ENCODE assay signal across 19 cellular contexts in genomic region chr20:39190666-39191570, GRCh38.
DNase-seq lines count a peak whose midpoint lies in the region; ATAC-seq, FAIRE-seq and TF ChIP-seq lines count a peak whose summit lies in the region.
"Had no signal": no experiment of that assay in that cellular context is flagged by ENCODE, and none has a peak within 500 bp of the region (broad histone marks: within the 10 kb centered on the region; RNA-seq: fewer than 3 reads in every experiment).

No MANE protein-coding gene starts in this region.

- no peaks in the 10 kb centered on the region for H3K79me2 ChIP-seq in keratinocyte (ENCODE audit: control insufficient read depth, insufficient read depth, low read length)

- peaks cover 4% of the 10 kb centered on the region for H3K36me3 Mint-ChIP-seq in Calu3 (ENCODE audit: insufficient read depth, unreplicated experiment)
- H3K36me3 Mint-ChIP-seq: activated CD8-positive, alpha-beta memory T cell treated with anti-CD3 and anti-CD28 coated beads, Interleukin-2, amount 10 ng/mL, durations not matched to agents 7 days and 5 days; natural killer cell had no signal

- no peak overlapping the region for H3K27ac Mint-ChIP-seq in Calu3 (ENCODE audit: unreplicated experiment)
- H3K27ac Mint-ChIP-seq: activated CD8-positive, alpha-beta memory T cell treated with anti-CD3 and anti-CD28 coated beads, Interleukin-2, amount 10 ng/mL, durations not matched to agents 7 days and 5 days; natural killer cell had no signal

- H3K9me3 ChIP-seq in body of pancreas (no peaks in the 10 kb centered on the region), keratinocyte (ENCODE audit: control insufficient read depth, low read depth, low read length) (no peaks in the 10 kb centered on the region)

- peak; percentile 38 for FAIRE-seq in HTR-8/SVneo (lab: Jason Lieb, UNC)
- FAIRE-seq in keratinocyte (lab: Jason Lieb, UNC): peak; percentile 83
- FAIRE-seq: frontal cortex had no signal

- H3K36me3 ChIP-seq in body of pancreas (replicated peaks in 1 of 2; ENCODE audit: insufficient read depth in 1 of 2, low read depth in 2 of 2): no peaks in the 10 kb centered on the region
- H3K36me3 ChIP-seq in keratinocyte (ENCODE audit: control insufficient read depth in 2 of 2, extremely low read depth in 1 of 2, insufficient read depth in 2 of 2, low read length in 2 of 2): no peaks in the 10 kb centered on the region
- H3K36me3 ChIP-seq: BLaER1 treated with 17β-estradiol and CSF1 and Interleukin-3, amounts not matched to agents 10 nM and 100 nM; stomach had no signal

- peak; percentile 15 for ATAC-seq in body of pancreas
- ATAC-seq in HG03460 (IDR thresholded peaks at IDR 0.05; ENCODE audit: unreplicated experiment): no peak
- ATAC-seq: activated CD8-positive, alpha-beta memory T cell treated with anti-CD3 and anti-CD28 coated beads, Interleukin-2, amount 10 ng/mL, durations not matched to agents 7 days and 5 days; left lobe of liver; natural killer cell; right cardiac atrium; Right ventricle myocardium inferior had no signal

- no peak overlapping the region for H2AFZ ChIP-seq in keratinocyte (ENCODE audit: control insufficient read depth, low read length)

- no peak for TF ChIP-seq POLR2A in body of pancreas (IDR thresholded peaks at IDR 0.05)

- no peak overlapping the region for H3K4me2 ChIP-seq in keratinocyte (ENCODE audit: control insufficient read depth, extremely low read depth, insufficient read depth, low read depth, low read length)
- H3K4me2 ChIP-seq: BLaER1 treated with 17β-estradiol and CSF1 and Interleukin-3, amounts not matched to agents 10 nM and 100 nM had no signal

- no peak overlapping the region for H3K4me3 ChIP-seq in body of pancreas
- no peak overlapping the region for H3K4me3 ChIP-seq in keratinocyte (ENCODE audit: control insufficient read depth in 2 of 3, extremely low read depth in 1 of 3, insufficient read depth in 2 of 3, low read depth in 1 of 3, low read length in 3 of 3)
- H3K4me3 ChIP-seq: BLaER1 treated with 17β-estradiol and CSF1 and Interleukin-3, amounts not matched to agents 10 nM and 100 nM; stomach had no signal

- H3K9me3 Mint-ChIP-seq in Calu3 (ENCODE audit: low read depth, unreplicated experiment): peaks cover 3% of the 10 kb centered on the region
- H3K9me3 Mint-ChIP-seq: natural killer cell had no signal

- BruUV-seq in Calu3 (replicated peaks; lab: Mats Ljungman, UMichigan): no TSS peak

- no peak overlapping the region for H3K9ac ChIP-seq in keratinocyte (ENCODE audit: control insufficient read depth, extremely low read depth, insufficient read depth, low read length)
- H3K9ac ChIP-seq: BLaER1 treated with 17β-estradiol and CSF1 and Interleukin-3, amounts not matched to agents 10 nM and 100 nM had no signal

- H3K27ac ChIP-seq in body of pancreas (no peak overlapping the region), keratinocyte (ENCODE audit: control insufficient read depth, insufficient read depth, low read length) (no peak overlapping the region)
- H3K27ac ChIP-seq: BLaER1 treated with 17β-estradiol and CSF1 and Interleukin-3, amounts not matched to agents 10 nM and 100 nM; stomach had no signal

- H3K9me1 ChIP-seq in keratinocyte (ENCODE audit: control insufficient read depth, extremely low read depth, insufficient read depth, low read length): no peaks in the 10 kb centered on the region

- H3K4me1 ChIP-seq in body of pancreas: no peaks in the 10 kb centered on the region
- peaks cover 6% of the 10 kb centered on the region for H3K4me1 ChIP-seq in keratinocyte (ENCODE audit: control insufficient read depth, extremely low read depth, insufficient read depth, low read length)
- H3K4me1 ChIP-seq: BLaER1 treated with 17β-estradiol and CSF1 and Interleukin-3, amounts not matched to agents 10 nM and 100 nM; stomach had no signal

- H3K27me3 Mint-ChIP-seq in Calu3 (ENCODE audit: unreplicated experiment): peaks cover 29% of the 10 kb centered on the region
- H3K27me3 Mint-ChIP-seq: activated CD8-positive, alpha-beta memory T cell treated with anti-CD3 and anti-CD28 coated beads, Interleukin-2, amount 10 ng/mL, durations not matched to agents 7 days and 5 days had no signal

- no peak overlapping the region for H3K4me3 Mint-ChIP-seq in Calu3 (ENCODE audit: low read depth, unreplicated experiment)
- H3K4me3 Mint-ChIP-seq: activated CD8-positive, alpha-beta memory T cell treated with anti-CD3 and anti-CD28 coated beads, Interleukin-2, amount 10 ng/mL, durations not matched to agents 7 days and 5 days; natural killer cell had no signal

- dilution Hi-C loops in keratinocyte (cut with MboI; ENCODE audit: extremely low pct_ligation_motif_present, low sequenced_read_pairs): no loop called here

- H3K27me3 ChIP-seq in body of pancreas: no peaks in the 10 kb centered on the region
- no peaks in the 10 kb centered on the region for H3K27me3 ChIP-seq in keratinocyte (ENCODE audit: control insufficient read depth, extremely low read depth, insufficient read depth, low read length)
- H3K27me3 ChIP-seq: BLaER1 treated with 17β-estradiol and CSF1 and Interleukin-3, amounts not matched to agents 10 nM and 100 nM had no signal

- WGBS in body of pancreas, 2 donors: 50 to 68% methylated on average over 3 to 12 of the region's 12 CpGs

- no peaks in the 10 kb centered on the region for H3K4me1 Mint-ChIP-seq in Calu3 (ENCODE audit: low read depth, unreplicated experiment)
- H3K4me1 Mint-ChIP-seq: activated CD8-positive, alpha-beta memory T cell treated with anti-CD3 and anti-CD28 coated beads, Interleukin-2, amount 10 ng/mL, durations not matched to agents 7 days and 5 days had no signal

- CTCF ChIA-PET in Calu3 (lab: Charles Lee): interaction anchor here (0.5 to 1.4 kb wide), 2 partner anchors 10 to 79 kb away, joined by 4 to 5 read pairs; no protein-coding TSS in a partner anchor

- intact Hi-C loops in Calu3 (cut with micrococcal nuclease; ENCODE audit: unreplicated experiment): no loop called here
- intact Hi-C loops in body of pancreas (cut with DNase I): no loop called here

- H4K20me1 ChIP-seq in keratinocyte (ENCODE audit: control insufficient read depth, extremely low read depth, insufficient read depth, low read length): no peaks in the 10 kb centered on the region
- H4K20me1 ChIP-seq: BLaER1 treated with 17β-estradiol and CSF1 and Interleukin-3, amounts not matched to agents 10 nM and 100 nM had no signal

- TF ChIP-seq CTCF in Calu3 (IDR thresholded peaks at IDR 0.05; ENCODE audit: unreplicated experiment): no peak
- TF ChIP-seq CTCF in body of pancreas (IDR thresholded peaks at IDR 0.05): no peak
- no peak for TF ChIP-seq CTCF in keratinocyte (optimal IDR thresholded peaks at IDR 0.05 in 1 of 3, IDR thresholded peaks at IDR 0.05 in 1 of 3, conservative IDR thresholded peaks at IDR 0.05 in 1 of 3; ENCODE audit: extremely low read depth in 1 of 3, insufficient read depth in 2 of 3, low read length in 3 of 3)

- DNase-seq in Calu3 (peak; percentile 19), HTR-8/SVneo (ENCODE audit: insufficient read length, low spot score) (peak; percentile 20), body of pancreas (peak in 3 of 4 donors; percentile 22 to 41 (median 24)), keratinocyte (ENCODE audit: low read depth, low spot score) (peak; percentile 50), NCI-H2029 (lab: John Stamatoyannopoulos, UW) (no peak), T-helper 9 cell (no peak), NCI-H2107 treated with DMSO at 0.1 percent for 48 hours (lab: John Stamatoyannopoulos, UW; ENCODE audit: unreplicated experiment) (no peak)
- DNase-seq: activated CD8-positive, alpha-beta memory T cell treated with anti-CD3 and anti-CD28 coated beads, Interleukin-2, amount 10 ng/mL, durations not matched to agents 7 days and 5 days; cortex of kidney; MM.1S; natural killer cell; NCI-H345; right cardiac atrium; stomach had no signal

Comparison
In these comparisons a context has a peak if more than half of its experiments do, and no peak if none do; other contexts are left out.
1. DNase-seq: peak in Calu3 (single experiment), HTR-8/SVneo (single experiment), body of pancreas (3 of 4) and keratinocyte (single experiment); none in NCI-H2029 (single experiment), T-helper 9 cell (single experiment) and NCI-H2107 treated with DMSO at 0.1 percent for 48 hours (single experiment).